In the genomic region with DNA sequence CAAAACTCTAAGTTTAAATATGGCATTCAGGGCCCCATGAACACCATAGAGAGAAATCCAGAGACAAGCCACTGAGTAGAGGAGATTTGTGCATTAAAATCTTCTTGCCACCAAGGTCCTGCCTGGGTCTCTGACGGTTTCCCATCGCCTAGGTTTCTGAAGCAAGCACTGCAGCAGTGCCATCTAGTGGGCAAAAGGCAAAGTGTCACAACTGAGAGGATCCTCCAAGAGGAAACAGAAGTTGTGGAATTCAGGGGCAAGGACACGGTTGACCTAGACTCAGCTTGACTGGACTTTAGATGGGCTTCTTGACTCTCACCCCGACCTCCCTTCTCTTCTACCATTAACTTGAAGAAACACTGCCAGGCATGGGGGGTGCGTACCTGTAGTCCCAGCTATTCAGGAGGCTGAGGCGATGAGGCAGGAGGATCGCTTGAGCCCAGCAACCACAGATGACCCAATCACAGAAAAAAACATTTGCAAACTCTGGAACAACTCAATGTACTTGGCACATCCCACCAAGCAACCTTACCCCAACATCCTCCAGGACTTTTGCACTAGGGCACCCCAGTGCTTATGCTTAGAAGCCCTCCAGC, we compare ENCODE assay signal across 9 cellular contexts.
DNase-seq lines count a peak whose midpoint lies in the region; ATAC-seq and TF ChIP-seq lines count a peak whose summit lies in the region.
"Had no signal": no experiment of that assay in that cellular context is flagged by ENCODE, and none has a peak within 500 bp of the region (broad histone marks: within the 10 kb centered on the region; RNA-seq: fewer than 3 reads in every experiment).

No MANE protein-coding gene starts in this region.

- DNase-seq in NCI-H1436 (lab: John Stamatoyannopoulos, UW), result peak; percentile 6
- DNase-seq in NCI-H1436 treated with DMSO at 0.1 percent for 48 hours (lab: John Stamatoyannopoulos, UW), result no peak
- peak; percentile 89 for DNase-seq in HT-29 (ENCODE audit: low spot score)
- peak; percentile 86 for DNase-seq in OCI-M1 (lab: John Stamatoyannopoulos, UW)
- peak; percentile 81 for DNase-seq in adipocyte (ENCODE audit: low read depth)
- DNase-seq in left ventricle myocardium superior, result peak; percentile 53
- DNase-seq in psoas muscle, result peak; percentile 50 to 62

- H3K9me3 ChIP-seq in adipocyte (ENCODE audit: control insufficient read depth, low read length), result no peaks in the 10 kb centered on the region
- no peaks in the 10 kb centered on the region for H3K9me3 ChIP-seq in psoas muscle
- H3K9me3 ChIP-seq: BLaER1 treated with 17β-estradiol and CSF1 and Interleukin-3, amounts not matched to agents 10 nM and 100 nM had no signal

- H3K4me3 ChIP-seq in adipocyte (ENCODE audit: low read length) (no peak overlapping the region), psoas muscle (no peak overlapping the region)
- H3K4me3 ChIP-seq: BLaER1 treated with 17β-estradiol and CSF1 and Interleukin-3, amounts not matched to agents 10 nM and 100 nM had no signal

- ATAC-seq in left ventricle myocardium superior, result peak; percentile 66
- ATAC-seq in psoas muscle, result peak; percentile 27 to 55 (median 52)
- ATAC-seq in HG02938 (IDR thresholded peaks at IDR 0.05; ENCODE audit: unreplicated experiment), result no peak

- H3K4me1 ChIP-seq in adipocyte (ENCODE audit: control insufficient read depth, insufficient read depth, low read length), result no peaks in the 10 kb centered on the region
- no peaks in the 10 kb centered on the region for H3K4me1 ChIP-seq in psoas muscle
- H3K4me1 ChIP-seq: BLaER1 treated with 17β-estradiol and CSF1 and Interleukin-3, amounts not matched to agents 10 nM and 100 nM had no signal

- H3K36me3 ChIP-seq in adipocyte (ENCODE audit: control insufficient read depth, insufficient read depth, low read length, severe bottlenecking) (no peaks in the 10 kb centered on the region), psoas muscle (ENCODE audit: insufficient read depth in 1 of 2, low read depth in 1 of 2) (no peaks in the 10 kb centered on the region)
- H3K36me3 ChIP-seq: BLaER1 treated with 17β-estradiol and CSF1 and Interleukin-3, amounts not matched to agents 10 nM and 100 nM had no signal

- TF ChIP-seq CTCF in psoas muscle (IDR thresholded peaks at IDR 0.05), result peak; percentile 82

- H3K27me3 ChIP-seq in adipocyte (replicated peaks; ENCODE audit: control insufficient read depth, insufficient read depth, low read length), result peaks cover 8% of the 10 kb centered on the region
- peaks cover 0 to 4% (median 0%) of the 10 kb centered on the region in 3 donors for H3K27me3 ChIP-seq in psoas muscle (ENCODE audit: insufficient read depth in 3 of 3, low read length in 2 of 3)
- H3K27me3 ChIP-seq: BLaER1 treated with 17β-estradiol and CSF1 and Interleukin-3, amounts not matched to agents 10 nM and 100 nM had no signal

- H3K9ac ChIP-seq in adipocyte (ENCODE audit: low read length), result no peak overlapping the region
- H3K9ac ChIP-seq: BLaER1 treated with 17β-estradiol and CSF1 and Interleukin-3, amounts not matched to agents 10 nM and 100 nM had no signal

- no peak overlapping the region for H3K27ac ChIP-seq in psoas muscle
- H3K27ac ChIP-seq: BLaER1 treated with 17β-estradiol and CSF1 and Interleukin-3, amounts not matched to agents 10 nM and 100 nM had no signal

- WGBS in psoas muscle, 3 donors, result 35 to 42% (median 36%) methylated on average over 7 of the region's 7 CpGs

- intact Hi-C loops in left ventricle myocardium superior (cut with micrococcal nuclease) (no loop called here), psoas muscle (cut with DNase I) (loop anchor here (1.0 to 10.0 kb wide), 4 partner anchors 121 to 909 kb away; a partner anchor contains a TSS)
